Comparison of ENCODE assay signal across 24 cellular contexts in the genomic region with DNA sequence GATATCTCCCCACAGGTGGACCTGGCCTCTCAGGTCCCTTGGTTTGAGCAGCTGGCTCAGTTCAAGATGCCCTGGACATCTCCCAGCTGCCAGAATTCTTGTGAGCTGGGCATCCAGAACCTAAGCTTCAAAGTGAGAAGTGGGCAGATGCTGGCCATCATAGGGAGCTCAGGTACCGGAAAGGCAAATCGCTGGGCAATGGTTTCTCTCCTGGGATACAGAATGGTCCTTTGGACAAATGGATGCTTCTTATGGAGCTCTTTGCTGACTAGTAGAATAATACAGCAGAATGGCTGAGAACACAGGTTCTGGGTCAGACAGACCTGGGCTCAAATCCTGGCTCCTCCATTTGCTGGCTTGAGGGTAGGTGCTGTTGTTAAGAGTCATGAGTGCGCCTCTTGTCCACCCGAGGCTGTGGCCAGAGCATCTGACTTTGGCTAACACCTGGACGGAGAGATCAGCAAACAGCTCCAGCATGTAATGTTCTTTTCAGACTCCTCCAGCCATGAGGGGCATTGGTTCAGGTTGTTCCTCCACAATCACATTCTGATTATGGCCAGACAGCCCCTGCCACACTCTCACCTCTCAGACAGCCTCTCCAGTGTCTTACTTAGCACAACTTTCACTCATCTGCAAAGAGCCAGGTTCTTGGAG. TPM values are rescaled to one million over a fixed set of nuclear protein-coding genes. Genes with fewer than 3 reads are reported as not detected.
DNase-seq lines count a peak whose midpoint lies in the region; ATAC-seq and TF ChIP-seq lines count a peak whose summit lies in the region.
"Had no signal": no experiment of that assay in that cellular context is flagged by ENCODE, and none has a peak within 500 bp of the region (broad histone marks: within the 10 kb centered on the region; RNA-seq: fewer than 3 reads in every experiment).

No MANE protein-coding gene starts in this region.

- no peaks in the 10 kb centered on the region for H3F3A ChIP-seq in SK-N-SH (replicated peaks; ENCODE audit: insufficient read depth)

- no peaks in the 10 kb centered on the region for H3K9me2 ChIP-seq in SK-N-SH

- H3K27ac ChIP-seq in SK-N-SH (ENCODE audit: low read depth in 2 of 2, low read length in 1 of 2) = no peak overlapping the region
- no peak overlapping the region for H3K27ac ChIP-seq in endodermal cell (ENCODE audit: low read depth, low read length)
- H3K27ac ChIP-seq: 22Rv1, KMS-11, SJCRH30 had no signal

- DNase-seq in SK-N-SH (peak; percentile 2), GM10248 (ENCODE audit: extremely low spot score) (peak; percentile 6), endodermal cell (peak; percentile 26), osteocyte (ENCODE audit: extremely low spot score, unreplicated experiment) (peak; percentile 67), H4 (ENCODE audit: low spot score) (no peak), G401 (ENCODE audit: low spot score) (no peak)
- DNase-seq: ACHN, AML-193, C1 segment of cervical spinal cord, DMS153, H9, IMR-90, NCI-H1105, NCI-H2029 treated with DMSO at 0.1 percent for 48 hours, NCI-H345, NCI-H524, NCI-H82, SJCRH30 had no signal

- H3K4me1 Mint-ChIP-seq in endodermal cell = no peaks in the 10 kb centered on the region
- no peaks in the 10 kb centered on the region for H3K4me1 Mint-ChIP-seq in osteocyte (ENCODE audit: unreplicated experiment)
- H3K4me1 Mint-ChIP-seq: H9 had no signal

- H3K4me3 ChIP-seq in SK-N-SH (ENCODE audit: low read depth in 2 of 2, low read length in 1 of 2) = no peak overlapping the region
- H3K4me3 ChIP-seq in endodermal cell (ENCODE audit: low read length) = no peak overlapping the region
- H3K4me3 ChIP-seq: SJCRH30 had no signal

- TF ChIP-seq CTCF in SK-N-SH (IDR thresholded peaks at IDR 0.05) = no peak
- no peak for TF ChIP-seq CTCF in GM10248 (IDR thresholded peaks at IDR 0.05; ENCODE audit: control extremely low read depth, extremely low read depth, low read depth, missing control alignments)
- no peak for TF ChIP-seq CTCF in endodermal cell (conservative IDR thresholded peaks at IDR 0.05)
- TF ChIP-seq CTCF in osteocyte (IDR thresholded peaks at IDR 0.05) = no peak

- H3K4me3 Mint-ChIP-seq in endodermal cell = no peak overlapping the region
- no peak overlapping the region for H3K4me3 Mint-ChIP-seq in osteocyte (ENCODE audit: unreplicated experiment)
- H3K4me3 Mint-ChIP-seq: CD8-positive, alpha-beta T cell; H9 had no signal

- H4K20me1 ChIP-seq in SK-N-SH (ENCODE audit: insufficient read depth) = no peaks in the 10 kb centered on the region

- H3K27ac Mint-ChIP-seq in endodermal cell (no peak overlapping the region), osteocyte (ENCODE audit: unreplicated experiment) (no peak overlapping the region)
- H3K27ac Mint-ChIP-seq: CD8-positive, alpha-beta T cell; H9 had no signal

- H3K27me3 ChIP-seq in SK-N-SH (ENCODE audit: insufficient read depth) (peaks cover 29% of the 10 kb centered on the region), endodermal cell (ENCODE audit: control insufficient read depth, insufficient read depth, low read length, poor library complexity, severe bottlenecking) (peaks cover 11% of the 10 kb centered on the region)
- H3K27me3 ChIP-seq: SJCRH30 had no signal

- ATAC-seq in SK-N-SH treated with all-trans-retinoic acid at 6 μM for 48 hours = no peak
- no peak for ATAC-seq in HG03571 (IDR thresholded peaks at IDR 0.05; ENCODE audit: unreplicated experiment)
- ATAC-seq: CD8-positive, alpha-beta T cell; Panc1 had no signal

- no peaks in the 10 kb centered on the region for H3K9me3 Mint-ChIP-seq in endodermal cell
- H3K9me3 Mint-ChIP-seq in osteocyte (ENCODE audit: unreplicated experiment) = no peaks in the 10 kb centered on the region
- H3K9me3 Mint-ChIP-seq: CD8-positive, alpha-beta T cell; H9 had no signal

- TF ChIP-seq RAD21 in SK-N-SH (IDR thresholded peaks at IDR 0.05; ENCODE audit: low read length) = no peak

- in situ Hi-C loops in G401 (cut with HindIII; ENCODE audit: low sequenced_read_pairs) = no loop called here

- 69% methylated on average over 5 of the region's 5 CpGs for WGBS in SK-N-SH (ENCODE audit: low lambda C conversion rate)
- WGBS in endodermal cell (ENCODE audit: insufficient coverage in 1 of 2, insufficient read length in 1 of 2), 2 experiments = 92 to 93% methylated on average over 5 of the region's 5 CpGs

- H3K9me3 ChIP-seq in SK-N-SH (no peaks in the 10 kb centered on the region), endodermal cell (ENCODE audit: control insufficient read depth, low read length) (no peaks in the 10 kb centered on the region)
- H3K9me3 ChIP-seq: SJCRH30 had no signal

- no peaks in the 10 kb centered on the region for H3K36me3 ChIP-seq in SK-N-SH (replicated peaks in 1 of 2; ENCODE audit: control insufficient read depth in 1 of 2, insufficient read depth in 2 of 2, low read length in 1 of 2)
- no peaks in the 10 kb centered on the region for H3K36me3 ChIP-seq in endodermal cell (ENCODE audit: control insufficient read depth, insufficient read depth, low read length)
- H3K36me3 ChIP-seq: SJCRH30 had no signal

- CTCF ChIA-PET in SK-N-SH (lab: Yijun Ruan, JAX) = interaction anchor here (1.4 kb wide), 1 partner anchor 32 kb away, joined by 3 read pairs; no protein-coding TSS in a partner anchor
- CTCF ChIA-PET in GM10248 (lab: Yijun Ruan, JAX) = no interaction called here

- no peak for TF ChIP-seq EP300 in SK-N-SH (IDR thresholded peaks at IDR 0.05; ENCODE audit: borderline replicate concordance in 1 of 2, low read depth in 1 of 2, low read length in 1 of 2)

- no peak overlapping the region for H3K4me2 ChIP-seq in SK-N-SH
- H3K4me2 ChIP-seq: KMS-11 had no signal

- H3K9ac ChIP-seq in SK-N-SH (no peak overlapping the region), endodermal cell (ENCODE audit: extremely low read depth, low read length, poor library complexity, severe bottlenecking) (no peak overlapping the region)
- H3K9ac ChIP-seq: KMS-11 had no signal

- no peaks in the 10 kb centered on the region for H3K36me3 Mint-ChIP-seq in endodermal cell (ENCODE audit: low read depth)
- no peaks in the 10 kb centered on the region for H3K36me3 Mint-ChIP-seq in osteocyte (ENCODE audit: unreplicated experiment)
- H3K36me3 Mint-ChIP-seq: CD8-positive, alpha-beta T cell had no signal

- no peaks in the 10 kb centered on the region for H3K79me2 ChIP-seq in SK-N-SH (ENCODE audit: insufficient read depth)

- H3K4me1 ChIP-seq in SK-N-SH (ENCODE audit: control insufficient read depth in 1 of 2, insufficient read depth in 2 of 2, low read depth in 1 of 2, low read length in 1 of 2) (no peaks in the 10 kb centered on the region), endodermal cell (ENCODE audit: control insufficient read depth, insufficient read depth, low read length) (no peaks in the 10 kb centered on the region)

- H3K27me3 Mint-ChIP-seq in endodermal cell (ENCODE audit: insufficient read depth) (peaks cover 8% of the 10 kb centered on the region), osteocyte (ENCODE audit: unreplicated experiment) (peaks cover 13% of the 10 kb centered on the region)

- POLR2A ChIA-PET in SK-N-SH (lab: Yijun Ruan, JAX) = no interaction called here
- POLR2A ChIA-PET in GM10248 (lab: Yijun Ruan, JAX) = no interaction called here

- H2AFZ ChIP-seq in SK-N-SH (ENCODE audit: low read depth) = no peak overlapping the region

TF ChIP-seq in SK-N-SH, 30 proteins besides CTCF, POLR2A, EP300 and RAD21 (continues in another document):
- no peak for TF ChIP-seq TCF12 (IDR thresholded peaks at IDR 0.05)
- no peak for TF ChIP-seq JUND (IDR thresholded peaks at IDR 0.05)
- TF ChIP-seq CHD2 (IDR thresholded peaks at IDR 0.05; ENCODE audit: low read length, partially characterized antibody) = no peak

TF ChIP-seq in SK-N-SH treated with all-trans-retinoic acid at 6 μM for 48 hours, 23 proteins besides CTCF, POLR2A, EP300 and RAD21 (continues in another document):
- TF ChIP-seq POU6F1 (CRISPR knock-in tag; IDR thresholded peaks at IDR 0.05; ENCODE audit: borderline replicate concordance, low read depth) (no peak), ISL1 (CRISPR knock-in tag; IDR thresholded peaks at IDR 0.05) (no peak), TCF4 (CRISPR knock-in tag; IDR thresholded peaks at IDR 0.05; ENCODE audit: borderline replicate concordance) (no peak), ZNF70 (CRISPR knock-in tag; IDR thresholded peaks at IDR 0.05) (no peak), ZNF8 (CRISPR knock-in tag; IDR thresholded peaks at IDR 0.05) (no peak), ZFP30 (CRISPR knock-in tag; IDR thresholded peaks at IDR 0.05) (no peak), CSDC2 (CRISPR knock-in tag; IDR thresholded peaks at IDR 0.05) (no peak), RARB (CRISPR knock-in tag; IDR thresholded peaks at IDR 0.05) (no peak)

RNA-seq across cellular contexts. Expression of gene ABCG8, which starts 7.5 kb away (rescaled TPM):
- not detected in 2 replicates for polyA plus RNA-seq in SK-N-SH (2012; rRNA removed)
- polyA plus RNA-seq in SK-N-SH (2012; cell fraction: cytosol; rRNA removed) = not detected in 2 replicates
- not detected in 2 replicates for polyA plus RNA-seq in SK-N-SH (2012; cell fraction: nucleus; rRNA removed)
- total RNA-seq in endodermal cell (not detected), osteocyte (not detected in 2 replicates)
- not detected for polyA plus RNA-seq in endodermal cell (2013, experiment 1 of 2)
- not detected for polyA plus RNA-seq in endodermal cell (2013, experiment 2 of 2)
- total RNA-seq in H4 (2014; rRNA removed; shearing (Covaris generic)) = not detected in 2 replicates
- not detected in 2 replicates for total RNA-seq in G401 (2014; rRNA removed; shearing (Covaris generic))
- total RNA-seq: CD8-positive, alpha-beta T cell; H9; IMR-90 had no signal
- polyA plus RNA-seq: IMR-90 had no signal

RNA-seq across cellular contexts. Expression of gene ABCG5, which starts 7.6 kb away (rescaled TPM):
- not detected in 2 replicates for polyA plus RNA-seq in SK-N-SH (2012; rRNA removed)
- polyA plus RNA-seq in SK-N-SH (2012; cell fraction: cytosol; rRNA removed) = not detected in 2 replicates
- not detected in 2 replicates for polyA plus RNA-seq in SK-N-SH (2012; cell fraction: nucleus; rRNA removed)
- total RNA-seq in endodermal cell = not detected
- not detected for polyA plus RNA-seq in endodermal cell (2013, experiment 1 of 2)
- polyA plus RNA-seq in endodermal cell (2013, experiment 2 of 2) = not detected
- not detected in 2 replicates for total RNA-seq in osteocyte
- total RNA-seq in H4 (2014; rRNA removed; shearing (Covaris generic)) = not detected in 2 replicates
- not detected in 2 replicates for total RNA-seq in G401 (2014; rRNA removed; shearing (Covaris generic))
- total RNA-seq: CD8-positive, alpha-beta T cell; H9; IMR-90; SJCRH30 had no signal
- polyA plus RNA-seq: IMR-90 had no signal

Comparison
In these comparisons a context has a peak if more than half of its experiments do, and no peak if none do; other contexts are left out.
1. DNase-seq: peak in SK-N-SH (single experiment), GM10248 (single experiment), endodermal cell (single experiment) and osteocyte (single experiment); none in H4 (single experiment) and G401 (single experiment).